Comparison of ENCODE assay signal across 8 cellular contexts in genomic region chr17:39196820-39197331, GRCh38. TPM values are rescaled to one million over a fixed set of nuclear protein-coding genes. Genes with fewer than 3 reads are reported as not detected.
A peak's percentile ranks its signal among the peaks of the same experiment; 100 is the strongest.
DNase-seq lines count a peak whose midpoint lies in the region; ATAC-seq, FAIRE-seq and TF ChIP-seq lines count a peak whose summit lies in the region.

No MANE protein-coding gene starts in this region.

- H3K27me3 ChIP-seq in keratinocyte (ENCODE audit: control insufficient read depth, extremely low read depth, insufficient read depth, low read length), result no peaks in the 10 kb centered on the region

- peaks cover 40% of the 10 kb centered on the region for H3K79me2 ChIP-seq in keratinocyte (ENCODE audit: control insufficient read depth, insufficient read depth, low read length)

- no peaks in the 10 kb centered on the region for H3K27me3 Mint-ChIP-seq in IgD-negative memory B cell

- ATAC-seq in HG03097 (IDR thresholded peaks at IDR 0.05; ENCODE audit: low FRiP score, unreplicated experiment), result no peak
- no peak for ATAC-seq in GM21423 (IDR thresholded peaks at IDR 0.05; ENCODE audit: unreplicated experiment)

- H3K9ac ChIP-seq in keratinocyte (ENCODE audit: control insufficient read depth, extremely low read depth, insufficient read depth, low read length), result peak overlapping the region; percentile 66

- H3K9me3 Mint-ChIP-seq in IgD-negative memory B cell, result no peaks in the 10 kb centered on the region

- H3K36me3 ChIP-seq in keratinocyte (ENCODE audit: control insufficient read depth in 2 of 2, extremely low read depth in 1 of 2, insufficient read depth in 2 of 2, low read length in 2 of 2), result peaks cover under 1 to 14% of the 10 kb centered on the region in 2 experiments

- peaks cover under 1% of the 10 kb centered on the region for H4K20me1 ChIP-seq in keratinocyte (ENCODE audit: control insufficient read depth, extremely low read depth, insufficient read depth, low read length)

- H3K27ac ChIP-seq in keratinocyte (ENCODE audit: control insufficient read depth, insufficient read depth, low read length) (peak overlapping the region; percentile 11), temporal lobe (ENCODE audit: low read depth, low read length) (peak overlapping the region; percentile 57)

- peak; percentile 44 for DNase-seq in D721Med (ENCODE audit: insufficient read length, low spot score)
- peak; percentile 16 for DNase-seq in amniotic stem cell (lab: John Stamatoyannopoulos, UW)
- DNase-seq in keratinocyte (ENCODE audit: low read depth, low spot score), result no peak
- DNase-seq in putamen (ENCODE audit: low spot score), result no peak

- H3K27ac Mint-ChIP-seq in IgD-negative memory B cell, result peak overlapping the region in 1 of 3 donors; percentile 84

- TF ChIP-seq CTCF in D721Med (IDR thresholded peaks at IDR 0.05; ENCODE audit: insufficient read depth, missing control alignments) (no peak), keratinocyte (optimal IDR thresholded peaks at IDR 0.05 in 1 of 3, IDR thresholded peaks at IDR 0.05 in 1 of 3, conservative IDR thresholded peaks at IDR 0.05 in 1 of 3; ENCODE audit: extremely low read depth in 1 of 3, insufficient read depth in 2 of 3, low read length in 3 of 3) (no peak)

- H2AFZ ChIP-seq in keratinocyte (ENCODE audit: control insufficient read depth, low read length), result peak overlapping the region; percentile 52

- H3K4me3 ChIP-seq in keratinocyte (ENCODE audit: control insufficient read depth in 2 of 3, extremely low read depth in 1 of 3, insufficient read depth in 2 of 3, low read depth in 1 of 3, low read length in 3 of 3), result peak overlapping the region; percentile 65 to 75 (median 72)

- H3K4me1 ChIP-seq in keratinocyte (ENCODE audit: control insufficient read depth, extremely low read depth, insufficient read depth, low read length), result peaks cover 19% of the 10 kb centered on the region

- FAIRE-seq in D721Med (lab: Jason Lieb, UNC) (no peak), keratinocyte (lab: Jason Lieb, UNC) (no peak)

- H3K9me1 ChIP-seq in keratinocyte (ENCODE audit: control insufficient read depth, extremely low read depth, insufficient read depth, low read length), result no peaks in the 10 kb centered on the region

- H3K4me3 Mint-ChIP-seq in IgD-negative memory B cell, result peak overlapping the region; percentile 63 to 91 (median 80)

- no peaks in the 10 kb centered on the region for H3K36me3 Mint-ChIP-seq in IgD-negative memory B cell

- dilution Hi-C loops in keratinocyte (cut with MboI; ENCODE audit: extremely low pct_ligation_motif_present, low sequenced_read_pairs), result no loop called here

- H3K4me2 ChIP-seq in keratinocyte (ENCODE audit: control insufficient read depth, extremely low read depth, insufficient read depth, low read depth, low read length), result peak overlapping the region; percentile 80

- no peaks in the 10 kb centered on the region for H3K9me3 ChIP-seq in keratinocyte (ENCODE audit: control insufficient read depth, low read depth, low read length)

- H3K4me1 Mint-ChIP-seq in IgD-negative memory B cell, result peaks cover 20 to 30% (median 28%) of the 10 kb centered on the region in 3 donors

RNA-seq across cellular contexts. Expression of gene CACNB1, which starts 0.6 kb away (rescaled TPM):
- polyA plus RNA-seq in IgD-negative memory B cell (0.45 TPM), keratinocyte (3.7 to 7.0 TPM (median 4.0 TPM) in 3 replicates)
- polyA plus RNA-seq in keratinocyte (2011; ENCODE audit: low read depth), result not detected
- polyA plus RNA-seq in keratinocyte (2011; cell fraction: cytosol; rRNA removed), result 3.0 and 3.3 TPM in 2 replicates
- polyA plus RNA-seq in keratinocyte (2011; cell fraction: nucleus; rRNA removed), result 18.2 and 27.9 TPM in 2 replicates
- 2.2 and 5.3 TPM in 2 replicates for polyA plus RNA-seq in keratinocyte (2012; ENCODE audit: low replicate concordance)
- 7.5 to 16.2 TPM (median 13.2 TPM) in 3 replicates for polyA minus RNA-seq in keratinocyte
- 2.9 TPM for polyA minus RNA-seq in keratinocyte (2011; cell fraction: cytosol; rRNA and poly(A)+ RNA removed)
- polyA minus RNA-seq in keratinocyte (2011; cell fraction: nucleus; rRNA and poly(A)+ RNA removed), result 6.5 and 10.3 TPM in 2 replicates
- 30.2 TPM for total RNA-seq in temporal lobe

RNA-seq across cellular contexts. Expression of gene RPL19, which starts 3.2 kb away (rescaled TPM):
- polyA plus RNA-seq in IgD-negative memory B cell, result 3,435 TPM
- 1,747 to 2,007 TPM (median 1,957 TPM) in 3 replicates for polyA plus RNA-seq in keratinocyte
- 2,951 TPM for polyA plus RNA-seq in keratinocyte (2011; ENCODE audit: low read depth)
- 1,535 and 2,525 TPM in 2 replicates for polyA plus RNA-seq in keratinocyte (2011; cell fraction: cytosol; rRNA removed)
- polyA plus RNA-seq in keratinocyte (2011; cell fraction: nucleus; rRNA removed), result 651 and 665 TPM in 2 replicates
- 1,811 and 1,919 TPM in 2 replicates for polyA plus RNA-seq in keratinocyte (2012; ENCODE audit: low replicate concordance)
- polyA minus RNA-seq in keratinocyte, result 431 to 851 TPM (median 823 TPM) in 3 replicates
- 1,075 TPM for polyA minus RNA-seq in keratinocyte (2011; cell fraction: cytosol; rRNA and poly(A)+ RNA removed)
- 158 and 187 TPM in 2 replicates for polyA minus RNA-seq in keratinocyte (2011; cell fraction: nucleus; rRNA and poly(A)+ RNA removed)
- total RNA-seq in temporal lobe, result 940 TPM

RNA-seq across cellular contexts. Expression of gene STAC2, which starts 28.9 kb away (rescaled TPM):
- polyA plus RNA-seq in IgD-negative memory B cell, result not detected
- polyA plus RNA-seq in keratinocyte, result not detected in 3 replicates
- 0.56 TPM for polyA plus RNA-seq in keratinocyte (2011; ENCODE audit: low read depth)
- not detected in 2 replicates for polyA plus RNA-seq in keratinocyte (2011; cell fraction: cytosol; rRNA removed)
- 0.03 TPM in 1 of 2 replicates, not detected in the other for polyA plus RNA-seq in keratinocyte (2011; cell fraction: nucleus; rRNA removed)
- polyA plus RNA-seq in keratinocyte (2012; ENCODE audit: low replicate concordance), result 0.80 TPM in 1 of 2 replicates, not detected in the other
- not detected in 3 replicates for polyA minus RNA-seq in keratinocyte
- polyA minus RNA-seq in keratinocyte (2011; cell fraction: cytosol; rRNA and poly(A)+ RNA removed), result not detected
- not detected in 2 replicates for polyA minus RNA-seq in keratinocyte (2011; cell fraction: nucleus; rRNA and poly(A)+ RNA removed)
- total RNA-seq in temporal lobe, result 0.49 TPM

RNA-seq across cellular contexts. Expression of gene ARL5C, which starts 30.9 kb away (rescaled TPM):
- polyA plus RNA-seq in IgD-negative memory B cell (not detected), keratinocyte (not detected in 3 replicates)
- polyA plus RNA-seq in keratinocyte (2011; ENCODE audit: low read depth), result not detected
- polyA plus RNA-seq in keratinocyte (2011; cell fraction: cytosol; rRNA removed), result not detected in 2 replicates
- not detected in 2 replicates for polyA plus RNA-seq in keratinocyte (2011; cell fraction: nucleus; rRNA removed)
- not detected in 2 replicates for polyA plus RNA-seq in keratinocyte (2012; ENCODE audit: low replicate concordance)
- polyA minus RNA-seq in keratinocyte, result not detected in 3 replicates
- not detected for polyA minus RNA-seq in keratinocyte (2011; cell fraction: cytosol; rRNA and poly(A)+ RNA removed)
- polyA minus RNA-seq in keratinocyte (2011; cell fraction: nucleus; rRNA and poly(A)+ RNA removed), result not detected in 2 replicates
- total RNA-seq in temporal lobe, result not detected

RNA-seq across cellular contexts. Expression of gene PLXDC1, which starts 45.4 kb away (rescaled TPM):
- polyA plus RNA-seq in IgD-negative memory B cell, result not detected
- 0.06 to 0.35 TPM (median 0.33 TPM) in 3 replicates for polyA plus RNA-seq in keratinocyte
- not detected for polyA plus RNA-seq in keratinocyte (2011; ENCODE audit: low read depth)
- polyA plus RNA-seq in keratinocyte (2011; cell fraction: cytosol; rRNA removed), result 0.08 TPM in 1 of 2 replicates, not detected in the other
- 0.65 and 0.93 TPM in 2 replicates for polyA plus RNA-seq in keratinocyte (2011; cell fraction: nucleus; rRNA removed)
- not detected in 2 replicates for polyA plus RNA-seq in keratinocyte (2012; ENCODE audit: low replicate concordance)
- polyA minus RNA-seq in keratinocyte, result 0.73 TPM in 1 of 3 replicates, not detected in the others
- not detected for polyA minus RNA-seq in keratinocyte (2011; cell fraction: cytosol; rRNA and poly(A)+ RNA removed)
- polyA minus RNA-seq in keratinocyte (2011; cell fraction: nucleus; rRNA and poly(A)+ RNA removed), result 0.74 and 1.9 TPM in 2 replicates
- total RNA-seq in temporal lobe, result 7.9 TPM

Comparison
In these comparisons a context has a peak if more than half of its experiments do, and no peak if none do; other contexts are left out.
1. DNase-seq: peak in D721Med (single experiment) and amniotic stem cell (single experiment); none in keratinocyte (single experiment) and putamen (single experiment).